ENCODE assay signal across 20 cellular contexts in genomic region chr4:154677923-154678322, GRCh38.
DNase-seq lines count a peak whose midpoint lies in the region; ATAC-seq and TF ChIP-seq lines count a peak whose summit lies in the region.
"Had no signal": no experiment of that assay in that cellular context is flagged by ENCODE, and none has a peak within 500 bp of the region (broad histone marks: within the 10 kb centered on the region; RNA-seq: fewer than 3 reads in every experiment).

No MANE protein-coding gene starts in this region.

- no CpG with 5 or more reads among the region's 3 CpGs for WGBS in mesendoderm (ENCODE audit: extremely low coverage, insufficient coverage, low lambda C conversion rate)

- no peaks in the 10 kb centered on the region for H3K79me2 ChIP-seq in mesendoderm (ENCODE audit: control insufficient read depth, insufficient read depth, low read length)
- no peaks in the 10 kb centered on the region for H3K79me2 ChIP-seq in PC-9 (ENCODE audit: low read depth)

- H2BK5ac ChIP-seq in mesendoderm (ENCODE audit: low read length) = no peak overlapping the region

- H3K9me3 ChIP-seq in PC-9 (ENCODE audit: insufficient read depth, low read depth) (no peaks in the 10 kb centered on the region), mucosa of descending colon (no peaks in the 10 kb centered on the region)
- H3K9me3 ChIP-seq: A549; BE2C; BLaER1 treated with 17β-estradiol and CSF1 and Interleukin-3, amounts not matched to agents 10 nM and 100 nM had no signal

- H3K27me3 ChIP-seq in mesendoderm (ENCODE audit: insufficient read depth, low read length, poor library complexity) (no peaks in the 10 kb centered on the region), PC-9 (ENCODE audit: insufficient read depth, low read depth) (no peaks in the 10 kb centered on the region)
- H3K27me3 ChIP-seq: BLaER1 treated with 17β-estradiol and CSF1 and Interleukin-3, amounts not matched to agents 10 nM and 100 nM had no signal

- no peak overlapping the region for H3K56ac ChIP-seq in mesendoderm (ENCODE audit: low read length)

- H2BK15ac ChIP-seq in mesendoderm (replicated peaks; ENCODE audit: low read depth) = no peak overlapping the region

- H2BK120ac ChIP-seq in mesendoderm (ENCODE audit: low read depth, low read length) = no peak overlapping the region

- H3K4me3 ChIP-seq in mesendoderm (ENCODE audit: low read length) (no peak overlapping the region), PC-9 (no peak overlapping the region), mucosa of descending colon (no peak overlapping the region)
- H3K4me3 ChIP-seq: A549; BLaER1 treated with 17β-estradiol and CSF1 and Interleukin-3, amounts not matched to agents 10 nM and 100 nM; GM23338 had no signal

- H3K36me3 ChIP-seq in mesendoderm (ENCODE audit: control insufficient read depth, insufficient read depth, low read length) = no peaks in the 10 kb centered on the region
- no peaks in the 10 kb centered on the region for H3K36me3 ChIP-seq in PC-9 (ENCODE audit: low read depth)
- no peaks in the 10 kb centered on the region for H3K36me3 ChIP-seq in mucosa of descending colon (ENCODE audit: low read depth)
- H3K36me3 ChIP-seq: BE2C; BLaER1 treated with 17β-estradiol and CSF1 and Interleukin-3, amounts not matched to agents 10 nM and 100 nM had no signal

- no peak overlapping the region for H3K23ac ChIP-seq in mesendoderm (ENCODE audit: low read length)

- no peak overlapping the region for H3K4me3 Mint-ChIP-seq in WTC11
- H3K4me3 Mint-ChIP-seq: CD14-positive monocyte; CD4-positive, alpha-beta T cell; CD8-positive, alpha-beta memory T cell; GM23338 had no signal

- TF ChIP-seq CTCF in WTC11 (IDR thresholded peaks at IDR 0.05) (no peak), PC-9 (conservative IDR thresholded peaks at IDR 0.05) (no peak), mucosa of descending colon (IDR thresholded peaks at IDR 0.05) (no peak)

- no peaks in the 10 kb centered on the region for H3K27me3 Mint-ChIP-seq in WTC11 (ENCODE audit: low read depth)

- no peak overlapping the region for H2AK5ac ChIP-seq in mesendoderm (ENCODE audit: low read length)

- no peak overlapping the region for H3K18ac ChIP-seq in mesendoderm (ENCODE audit: low read length)

- CTCF ChIA-PET in WTC11 (lab: Charles Lee) = no interaction called here
- CTCF ChIA-PET in PC-9 (lab: Charles Lee) = no interaction called here

- POLR2A ChIA-PET in WTC11 (lab: Charles Lee) = no interaction called here
- POLR2A ChIA-PET in PC-9 (lab: Charles Lee; ENCODE audit: unreplicated experiment) = no interaction called here

- peaks cover 15% of the 10 kb centered on the region for H3K4me1 Mint-ChIP-seq in WTC11
- H3K4me1 Mint-ChIP-seq: CD14-positive monocyte; CD8-positive, alpha-beta memory T cell had no signal

- peaks cover 5% of the 10 kb centered on the region; the same call in 1 of the 2 replicates for H3K9me3 Mint-ChIP-seq in WTC11
- H3K9me3 Mint-ChIP-seq: CD4-positive, alpha-beta T cell; GM23338 had no signal

- ATAC-seq in WTC11 = peak; percentile 64
- peak; percentile 57 for ATAC-seq in left lobe of liver
- ATAC-seq in mucosa of descending colon = no peak
- ATAC-seq: A549, GM23338 had no signal

- no peak overlapping the region for H4K5ac ChIP-seq in mesendoderm (ENCODE audit: low read length)

- peaks cover 3% of the 10 kb centered on the region for H3K4me1 ChIP-seq in mesendoderm (ENCODE audit: control insufficient read depth, low read depth, low read length)
- no peaks in the 10 kb centered on the region for H3K4me1 ChIP-seq in PC-9 (replicated peaks; ENCODE audit: insufficient read depth)
- no peaks in the 10 kb centered on the region for H3K4me1 ChIP-seq in mucosa of descending colon (ENCODE audit: low read depth)
- H3K4me1 ChIP-seq: A549; BE2C; BLaER1 treated with 17β-estradiol and CSF1 and Interleukin-3, amounts not matched to agents 10 nM and 100 nM had no signal

- DNase-seq in WTC11 (ENCODE audit: low spot score) = no peak
- no peak for DNase-seq in left lobe of liver (ENCODE audit: low spot score)
- DNase-seq in mesendoderm = peak; percentile 58
- no peak for DNase-seq in PC-9
- DNase-seq in mucosa of descending colon = no peak
- no peak for DNase-seq in middle frontal gyrus (ENCODE audit: extremely low spot score, low spot score)
- DNase-seq: 8988T; ACHN; AML-193; BE2C; CD4-positive, alpha-beta T cell; CD8-positive, alpha-beta memory T cell; DMS53; DMS79 treated with DMSO at 0.1 percent for 48 hours; GF-D8; HCEC 1CT had no signal

- intact Hi-C loops in PC-9 (cut with micrococcal nuclease; ENCODE audit: unreplicated experiment) (no loop called here), mucosa of descending colon (cut with DNase I, micrococcal nuclease) (no loop called here)

- H3F3A ChIP-seq in PC-9 (ENCODE audit: insufficient read depth, low read depth) = no peaks in the 10 kb centered on the region

- H4K20me1 ChIP-seq in PC-9 (ENCODE audit: insufficient read depth) = no peaks in the 10 kb centered on the region
- H4K20me1 ChIP-seq: BLaER1 treated with 17β-estradiol and CSF1 and Interleukin-3, amounts not matched to agents 10 nM and 100 nM had no signal

- H3K79me1 ChIP-seq in mesendoderm (ENCODE audit: low read length) = no peaks in the 10 kb centered on the region

- no peaks in the 10 kb centered on the region for H3K9me2 ChIP-seq in PC-9 (ENCODE audit: insufficient read depth)

- H2AFZ ChIP-seq in PC-9 = no peak overlapping the region
- H2AFZ ChIP-seq: GM23338 had no signal

- no peak overlapping the region for H3K9ac ChIP-seq in mesendoderm (ENCODE audit: low read length)
- H3K9ac ChIP-seq: BLaER1 treated with 17β-estradiol and CSF1 and Interleukin-3, amounts not matched to agents 10 nM and 100 nM had no signal

- H4K8ac ChIP-seq in mesendoderm (ENCODE audit: low read depth, low read length) = no peak overlapping the region

- BruUV-seq in PC-9 (replicated peaks; lab: Mats Ljungman, UMichigan) = no TSS peak

- no peaks in the 10 kb centered on the region for H3K36me3 Mint-ChIP-seq in WTC11
- H3K36me3 Mint-ChIP-seq: CD14-positive monocyte; CD8-positive, alpha-beta memory T cell had no signal

- no peak overlapping the region for H3K27ac ChIP-seq in mesendoderm (ENCODE audit: low read depth, low read length)
- H3K27ac ChIP-seq in PC-9 = no peak overlapping the region
- H3K27ac ChIP-seq: A549; BLaER1 treated with 17β-estradiol and CSF1 and Interleukin-3, amounts not matched to agents 10 nM and 100 nM had no signal

- no peak overlapping the region for H3K27ac Mint-ChIP-seq in WTC11
- H3K27ac Mint-ChIP-seq: CD14-positive monocyte; CD4-positive, alpha-beta T cell; GM23338 had no signal

- no peak overlapping the region for H3K4me2 ChIP-seq in mesendoderm (ENCODE audit: low read length)
- H3K4me2 ChIP-seq in PC-9 = no peak overlapping the region
- H3K4me2 ChIP-seq: A549; BLaER1 treated with 17β-estradiol and CSF1 and Interleukin-3, amounts not matched to agents 10 nM and 100 nM; GM23338 had no signal

- H3K4ac ChIP-seq in mesendoderm (ENCODE audit: low read depth, low read length) = no peak overlapping the region

TF ChIP-seq in WTC11, 78 proteins besides CTCF, POLR2A, EP300 and RAD21 (continues in another document):
- no peak for TF ChIP-seq IRF2 (CRISPR knock-in tag; IDR thresholded peaks at IDR 0.05; ENCODE audit: borderline replicate concordance, low read depth)
- TF ChIP-seq, protein P1, sequence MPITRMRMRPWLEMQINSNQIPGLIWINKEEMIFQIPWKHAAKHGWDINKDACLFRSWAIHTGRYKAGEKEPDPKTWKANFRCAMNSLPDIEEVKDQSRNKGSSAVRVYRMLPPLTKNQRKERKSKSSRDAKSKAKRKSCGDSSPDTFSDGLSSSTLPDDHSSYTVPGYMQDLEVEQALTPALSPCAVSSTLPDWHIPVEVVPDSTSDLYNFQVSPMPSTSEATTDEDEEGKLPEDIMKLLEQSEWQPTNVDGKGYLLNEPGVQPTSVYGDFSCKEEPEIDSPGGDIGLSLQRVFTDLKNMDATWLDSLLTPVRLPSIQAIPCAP (CRISPR knock-in tag; IDR thresholded peaks at IDR 0.05) = no peak
- no peak for TF ChIP-seq KAT7 (CRISPR knock-in tag; IDR thresholded peaks at IDR 0.05; ENCODE audit: borderline replicate concordance)
- TF ChIP-seq E2F4 (CRISPR knock-in tag; IDR thresholded peaks at IDR 0.05; ENCODE audit: borderline replicate concordance, low read depth) = no peak
- no peak for TF ChIP-seq ZNF263 (CRISPR knock-in tag; IDR thresholded peaks at IDR 0.05; ENCODE audit: low read depth)
- TF ChIP-seq ZNF138 (CRISPR knock-in tag; conservative IDR thresholded peaks at IDR 0.05) = no peak
- no peak for TF ChIP-seq PRDM15 (CRISPR knock-in tag; IDR thresholded peaks at IDR 0.05)
